14 cellular contexts compared by ENCODE assay signal in the genomic region with DNA sequence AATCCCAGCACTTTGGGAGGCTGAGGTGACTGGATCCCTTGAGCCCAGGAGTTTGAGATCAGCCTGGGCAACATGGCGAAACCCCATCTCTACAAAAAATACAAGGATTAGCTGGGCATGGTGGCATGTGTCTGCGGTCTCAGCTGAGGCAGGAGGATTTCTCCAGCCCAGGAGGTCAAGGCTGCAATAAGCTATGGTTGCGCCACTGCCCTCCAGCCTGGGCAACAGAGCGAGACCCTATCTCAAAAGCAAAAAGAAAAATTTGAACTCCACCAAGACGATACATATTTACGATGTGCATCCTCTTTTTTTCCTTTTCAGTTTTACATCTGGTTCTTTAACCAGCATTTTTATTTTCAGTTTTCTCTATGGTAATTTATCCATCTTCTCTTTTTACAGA.
DNase-seq lines count a peak whose midpoint lies in the region; ATAC-seq and TF ChIP-seq lines count a peak whose summit lies in the region.
"Had no signal": no experiment of that assay in that cellular context is flagged by ENCODE, and none has a peak within 500 bp of the region (broad histone marks: within the 10 kb centered on the region; RNA-seq: fewer than 3 reads in every experiment).

No MANE protein-coding gene starts in this region.

- intact Hi-C loops in CD14-positive monocyte (cut with micrococcal nuclease), result no loop called here
- intact Hi-C loops in CD4-positive, alpha-beta memory T cell (cut with micrococcal nuclease), result no loop called here

- no peak for ATAC-seq in activated T-cell treated with anti-CD3 and anti-CD28 coated beads, Interleukin-2, amount 50 U/mL, for 72 hours (replicated peaks in 1 of 2)
- no peak for ATAC-seq in HG02763 (IDR thresholded peaks at IDR 0.05; ENCODE audit: unreplicated experiment)
- ATAC-seq in HG03442 (IDR thresholded peaks at IDR 0.05; ENCODE audit: unreplicated experiment), result no peak

- no peak for DNase-seq in activated T-cell treated with anti-CD3 and anti-CD28 coated beads, Interleukin-2, amount 50 U/mL, for 72 hours
- DNase-seq in activated T-cell treated with anti-CD3 and anti-CD28 coated beads, Interleukin-2, amount 50 U/mL, for 24 hours, result no peak
- DNase-seq in CD14-positive monocyte (ENCODE audit: low spot score) (no peak), islet precursor cell (peak; percentile 16)
- DNase-seq in CD4-positive, alpha-beta memory T cell, result no peak
- DNase-seq: ACHN, DMS53, GF-D8, HCEC 1CT had no signal

- H3K27me3 Mint-ChIP-seq in activated T-cell treated with anti-CD3 and anti-CD28 coated beads, Interleukin-2, amount 50 U/mL, for 72 hours (ENCODE audit: low read depth), result no peaks in the 10 kb centered on the region
- no peaks in the 10 kb centered on the region for H3K27me3 Mint-ChIP-seq in activated T-cell treated with anti-CD3 and anti-CD28 coated beads, Interleukin-2, amount 50 U/mL, for 24 hours
- peaks cover 0 to 4% (median 0%) of the 10 kb centered on the region in 3 donors for H3K27me3 Mint-ChIP-seq in CD14-positive monocyte (ENCODE audit: low read depth in 3 of 3)
- H3K27me3 Mint-ChIP-seq in CD4-positive, alpha-beta memory T cell, result no peaks in the 10 kb centered on the region
- H3K27me3 Mint-ChIP-seq: IgD-negative memory B cell had no signal

- CTCF ChIA-PET in CD4-positive, alpha-beta memory T cell (lab: Charles Lee; ENCODE audit: partially characterized antibody), result interaction anchor here (1.3 to 1.4 kb wide), 2 partner anchors 17 to 188 kb away, joined by 3 read pairs; no protein-coding TSS in a partner anchor

- TF ChIP-seq CTCF in CD14-positive monocyte (IDR thresholded peaks at IDR 0.05) (no peak), VCaP (conservative IDR thresholded peaks at IDR 0.05) (no peak)

- H3K36me3 Mint-ChIP-seq in activated T-cell treated with anti-CD3 and anti-CD28 coated beads, Interleukin-2, amount 50 U/mL, for 72 hours (ENCODE audit: insufficient read depth in 2 of 2), result peaks cover 14 to 18% of the 10 kb centered on the region in 2 donors
- peaks cover 34% of the 10 kb centered on the region for H3K36me3 Mint-ChIP-seq in activated T-cell treated with anti-CD3 and anti-CD28 coated beads, Interleukin-2, amount 50 U/mL, for 24 hours (ENCODE audit: low read depth)
- peaks cover 24 to 38% of the 10 kb centered on the region in 2 donors for H3K36me3 Mint-ChIP-seq in CD14-positive monocyte
- peaks cover 4 to 9% of the 10 kb centered on the region in 2 donors for H3K36me3 Mint-ChIP-seq in CD4-positive, alpha-beta memory T cell

- peaks cover 63% of the 10 kb centered on the region for H3K4me1 ChIP-seq in CD4-positive, alpha-beta memory T cell (ENCODE audit: insufficient read depth, low read length)

- no peaks in the 10 kb centered on the region for H3K9me3 Mint-ChIP-seq in activated T-cell treated with anti-CD3 and anti-CD28 coated beads, Interleukin-2, amount 50 U/mL, for 72 hours
- H3K9me3 Mint-ChIP-seq in activated T-cell treated with anti-CD3 and anti-CD28 coated beads, Interleukin-2, amount 50 U/mL, for 24 hours, result no peaks in the 10 kb centered on the region
- H3K9me3 Mint-ChIP-seq in CD14-positive monocyte, result no peaks in the 10 kb centered on the region
- H3K9me3 Mint-ChIP-seq in CD4-positive, alpha-beta memory T cell, result peaks cover 0 to 2% (median 0%) of the 10 kb centered on the region in 8 donors
- H3K9me3 Mint-ChIP-seq: IgD-negative memory B cell had no signal

- H3K4me3 Mint-ChIP-seq in activated T-cell treated with anti-CD3 and anti-CD28 coated beads, Interleukin-2, amount 50 U/mL, for 72 hours, result no peak overlapping the region
- H3K4me3 Mint-ChIP-seq in activated T-cell treated with anti-CD3 and anti-CD28 coated beads, Interleukin-2, amount 50 U/mL, for 24 hours, result no peak overlapping the region
- H3K4me3 Mint-ChIP-seq in CD14-positive monocyte, result no peak overlapping the region
- H3K4me3 Mint-ChIP-seq in CD4-positive, alpha-beta memory T cell, result no peak overlapping the region

- H3K27ac ChIP-seq in VCaP, result peak overlapping the region; percentile 77
- no peak overlapping the region for H3K27ac ChIP-seq in CD4-positive, alpha-beta memory T cell (ENCODE audit: low read depth, low read length)
- H3K27ac ChIP-seq: C4-2B had no signal

- no peaks in the 10 kb centered on the region for H3K9me3 ChIP-seq in CD4-positive, alpha-beta memory T cell (ENCODE audit: control insufficient read depth in 1 of 2, low read length in 2 of 2)

- no peaks in the 10 kb centered on the region for H3K27me3 ChIP-seq in CD4-positive, alpha-beta memory T cell (ENCODE audit: insufficient read depth, low read length)

- H3K4me3 ChIP-seq in CD4-positive, alpha-beta memory T cell (ENCODE audit: low read length in 2 of 2), result no peak overlapping the region

- no peaks in the 10 kb centered on the region for H3K36me3 ChIP-seq in CD4-positive, alpha-beta memory T cell (ENCODE audit: insufficient read depth, low read length)

- H3K4me1 Mint-ChIP-seq in activated T-cell treated with anti-CD3 and anti-CD28 coated beads, Interleukin-2, amount 50 U/mL, for 72 hours (ENCODE audit: low read depth), result peaks cover 92% of the 10 kb centered on the region
- peaks cover 90% of the 10 kb centered on the region for H3K4me1 Mint-ChIP-seq in activated T-cell treated with anti-CD3 and anti-CD28 coated beads, Interleukin-2, amount 50 U/mL, for 24 hours (ENCODE audit: low read depth)
- H3K4me1 Mint-ChIP-seq in CD14-positive monocyte, result peaks cover 84% of the 10 kb centered on the region
- peaks cover 60 to 87% (median 75%) of the 10 kb centered on the region in 4 donors for H3K4me1 Mint-ChIP-seq in CD4-positive, alpha-beta memory T cell

- peak overlapping the region; percentile 9 for H3K27ac Mint-ChIP-seq in activated T-cell treated with anti-CD3 and anti-CD28 coated beads, Interleukin-2, amount 50 U/mL, for 72 hours
- no peak overlapping the region for H3K27ac Mint-ChIP-seq in activated T-cell treated with anti-CD3 and anti-CD28 coated beads, Interleukin-2, amount 50 U/mL, for 24 hours
- H3K27ac Mint-ChIP-seq in CD14-positive monocyte, result peak overlapping the region in 4 of 7 donors; percentile 5 to 74 (median 50)
- H3K27ac Mint-ChIP-seq in CD4-positive, alpha-beta memory T cell, result peak overlapping the region in 2 of 7 donors; percentile 4 to 69
- H3K27ac Mint-ChIP-seq: IgD-negative memory B cell had no signal

- POLR2A ChIA-PET in CD4-positive, alpha-beta memory T cell (lab: Charles Lee; ENCODE audit: partially characterized antibody), result no interaction called here
